ENCODE assay signal across 18 cellular contexts in genomic region chr20:49399329-49399728, GRCh38.
A peak's percentile ranks its signal among the peaks of the same experiment; 100 is the strongest.
DNase-seq lines count a peak whose midpoint lies in the region; ATAC-seq, FAIRE-seq and TF ChIP-seq lines count a peak whose summit lies in the region.
"Had no signal": no experiment of that assay in that cellular context is flagged by ENCODE, and none has a peak within 500 bp of the region (broad histone marks: within the 10 kb centered on the region; RNA-seq: fewer than 3 reads in every experiment).

No MANE protein-coding gene starts in this region.

- H3K4me3 ChIP-seq in RWPE2 (ENCODE audit: severe bottlenecking) = no peak overlapping the region
- H3K4me3 ChIP-seq in fibroblast of the aortic adventitia (ENCODE audit: low read depth, low read length) = no peak overlapping the region
- H3K4me3 ChIP-seq in gastrocnemius medialis = no peak overlapping the region
- no peak overlapping the region for H3K4me3 ChIP-seq in Caco-2 (ENCODE audit: low read depth, low read length)
- H3K4me3 ChIP-seq: breast epithelium, Peyer's patch had no signal

- peaks cover 25% of the 10 kb centered on the region for H3K9me3 Mint-ChIP-seq in Caco-2 (ENCODE audit: unreplicated experiment)
- H3K9me3 Mint-ChIP-seq: activated naive CD8-positive, alpha-beta T cell treated with anti-CD3 and anti-CD28 coated beads, Interleukin-2, amount 50 U/mL, for 24 hours; HFFc6; nephron; stimulated activated effector memory CD8-positive, alpha-beta T cell treated with anti-CD3 and anti-CD28 coated beads, Interleukin-12 subunit alpha, Interleukin-12 subunit beta, amount 100 ng/mL, for 72 hours had no signal

- no peak overlapping the region for H3K27ac Mint-ChIP-seq in Caco-2 (ENCODE audit: unreplicated experiment)
- H3K27ac Mint-ChIP-seq: activated naive CD8-positive, alpha-beta T cell treated with anti-CD3 and anti-CD28 coated beads, Interleukin-2, amount 50 U/mL, for 24 hours; HFFc6; stimulated activated effector memory CD8-positive, alpha-beta T cell treated with anti-CD3 and anti-CD28 coated beads, Interleukin-12 subunit alpha, Interleukin-12 subunit beta, amount 100 ng/mL, for 72 hours had no signal

- peaks cover 2% of the 10 kb centered on the region for H3K27me3 Mint-ChIP-seq in Caco-2 (ENCODE audit: insufficient read depth, unreplicated experiment)

- POLR2A ChIA-PET in Caco-2 (lab: Charles Lee) = no interaction called here

- H3K9me3 ChIP-seq in RWPE2 (ENCODE audit: severe bottlenecking) (peaks cover 8% of the 10 kb centered on the region), gastrocnemius medialis (no peaks in the 10 kb centered on the region), Caco-2 (peaks cover 12% of the 10 kb centered on the region; the same call in 1 of the 2 replicates)
- H3K9me3 ChIP-seq: breast epithelium, Peyer's patch had no signal

- intact Hi-C loops in gastrocnemius medialis (cut with DNase I; ENCODE audit: low total_unique reads) (no loop called here), Caco-2 (cut with micrococcal nuclease; ENCODE audit: unreplicated experiment) (no loop called here)

- TF ChIP-seq CTCF in RWPE2 (IDR thresholded peaks at IDR 0.05; ENCODE audit: poor library complexity, severe bottlenecking) (no peak), fibroblast of the aortic adventitia (IDR thresholded peaks at IDR 0.05; ENCODE audit: insufficient read depth, low read length) (no peak), gastrocnemius medialis (IDR thresholded peaks at IDR 0.05 in 4 of 5, conservative IDR thresholded peaks at IDR 0.05 in 1 of 5) (no peak), Caco-2 (IDR thresholded peaks at IDR 0.05; ENCODE audit: insufficient read depth in 1 of 2, low read depth in 1 of 2, low read length in 1 of 2, severe bottlenecking in 1 of 2, unreplicated experiment in 1 of 2) (no peak)

- H3K27ac ChIP-seq in RWPE2 (ENCODE audit: poor library complexity, severe bottlenecking) = no peak overlapping the region
- H3K27ac ChIP-seq in gastrocnemius medialis = peak overlapping the region; percentile 79 to 84 (median 82)

- CTCF ChIA-PET in Caco-2 (lab: Charles Lee) = interaction anchor here (0.6 kb wide), 1 partner anchor 18 kb away, joined by 4 read pairs; no protein-coding TSS in a partner anchor

- no peak overlapping the region for H3K4me3 Mint-ChIP-seq in Caco-2 (ENCODE audit: unreplicated experiment)
- H3K4me3 Mint-ChIP-seq: activated naive CD8-positive, alpha-beta T cell treated with anti-CD3 and anti-CD28 coated beads, Interleukin-2, amount 50 U/mL, for 24 hours; HFFc6; nephron; stimulated activated effector memory CD8-positive, alpha-beta T cell treated with anti-CD3 and anti-CD28 coated beads, Interleukin-12 subunit alpha, Interleukin-12 subunit beta, amount 100 ng/mL, for 72 hours had no signal

- FAIRE-seq in GM12892 (lab: Jason Lieb, UNC) = no peak

- peaks cover 6% of the 10 kb centered on the region for H3K4me1 Mint-ChIP-seq in Caco-2 (ENCODE audit: low read depth, unreplicated experiment)
- H3K4me1 Mint-ChIP-seq: activated naive CD8-positive, alpha-beta T cell treated with anti-CD3 and anti-CD28 coated beads, Interleukin-2, amount 50 U/mL, for 24 hours; stimulated activated effector memory CD8-positive, alpha-beta T cell treated with anti-CD3 and anti-CD28 coated beads, Interleukin-12 subunit alpha, Interleukin-12 subunit beta, amount 100 ng/mL, for 72 hours had no signal

- TF ChIP-seq POLR2A in gastrocnemius medialis (IDR thresholded peaks at IDR 0.05) (no peak), GM12892 (IDR thresholded peaks at IDR 0.05; ENCODE audit: low read depth, low read length) (no peak)

- BruUV-seq in Caco-2 (replicated peaks; lab: Mats Ljungman, UMichigan) = no TSS peak

- ATAC-seq in RWPE2 (ENCODE audit: low read depth) (no peak), gastrocnemius medialis (peak; percentile 7 to 38), GM21723 (IDR thresholded peaks at IDR 0.05; ENCODE audit: unreplicated experiment) (no peak)
- ATAC-seq: activated naive CD8-positive, alpha-beta T cell treated with anti-CD3 and anti-CD28 coated beads, Interleukin-2, amount 50 U/mL, for 24 hours; stimulated activated effector memory CD8-positive, alpha-beta T cell treated with anti-CD3 and anti-CD28 coated beads, Interleukin-12 subunit alpha, Interleukin-12 subunit beta, amount 100 ng/mL, for 72 hours had no signal

- H3K36me3 Mint-ChIP-seq in Caco-2 (ENCODE audit: insufficient read depth, unreplicated experiment) = no peaks in the 10 kb centered on the region
- H3K36me3 Mint-ChIP-seq: stimulated activated effector memory CD8-positive, alpha-beta T cell treated with anti-CD3 and anti-CD28 coated beads, Interleukin-12 subunit alpha, Interleukin-12 subunit beta, amount 100 ng/mL, for 72 hours had no signal

- H3K36me3 ChIP-seq in RWPE2 (ENCODE audit: low read depth) = no peaks in the 10 kb centered on the region
- no peaks in the 10 kb centered on the region for H3K36me3 ChIP-seq in gastrocnemius medialis
- no peaks in the 10 kb centered on the region for H3K36me3 ChIP-seq in Caco-2 (ENCODE audit: control insufficient read depth, insufficient read depth, low read length)
- H3K36me3 ChIP-seq: breast epithelium, Peyer's patch had no signal

- no peaks in the 10 kb centered on the region for H3K27me3 ChIP-seq in RWPE2 (ENCODE audit: insufficient read depth, poor library complexity, severe bottlenecking)
- H3K27me3 ChIP-seq in gastrocnemius medialis = no peaks in the 10 kb centered on the region
- H3K27me3 ChIP-seq in Caco-2 (replicated peaks; ENCODE audit: control insufficient read depth, insufficient read depth, low read length) = no peaks in the 10 kb centered on the region
- H3K27me3 ChIP-seq: breast epithelium, Peyer's patch had no signal

- in situ Hi-C loops in gastrocnemius medialis (cut with MboI; ENCODE audit: low sequenced_read_pairs in 4 of 4) = no loop called here

- H3K4me1 ChIP-seq in RWPE2 (ENCODE audit: insufficient read depth, poor library complexity, severe bottlenecking) (peaks cover 6% of the 10 kb centered on the region), gastrocnemius medialis (peaks cover 21 to 44% of the 10 kb centered on the region in 2 donors), Caco-2 (0 out of 2 replicates have a peak, but pooled peaks cover 2% of the 10 kb centered on the region)
- H3K4me1 ChIP-seq: breast epithelium, Peyer's patch had no signal

- peak; percentile 64 for DNase-seq in AG20443 (ENCODE audit: low spot score)
- peak; percentile 60 for DNase-seq in RWPE2 (ENCODE audit: low spot score)
- peak; percentile 82 for DNase-seq in fibroblast of the aortic adventitia (ENCODE audit: low read depth)
- DNase-seq in gastrocnemius medialis = peak in 1 of 2 donors; percentile 61
- DNase-seq in GM12892 (ENCODE audit: insufficient read length) = no peak
- DNase-seq in activated CD8-positive, alpha-beta memory T cell treated with anti-CD3 and anti-CD28 coated beads for 24 hours = no peak
- no peak for DNase-seq in Caco-2
- DNase-seq: activated naive CD8-positive, alpha-beta T cell treated with anti-CD3 and anti-CD28 coated beads, Interleukin-2, amount 50 U/mL, for 24 hours; HFFc6; KG1; kidney glomerular epithelial cell; NCI-H1092; NCI-H2171 treated with DMSO at 0.1 percent for 48 hours had no signal

Comparison
In these comparisons a context has a peak if more than half of its experiments do, and no peak if none do; other contexts are left out.
1. DNase-seq: peak in AG20443 (single experiment), RWPE2 (single experiment) and fibroblast of the aortic adventitia (single experiment); none in GM12892 (single experiment), activated CD8-positive, alpha-beta memory T cell treated with anti-CD3 and anti-CD28 coated beads for 24 hours (single experiment) and Caco-2 (0 of 2).
2. ATAC-seq: peak in gastrocnemius medialis (2 of 2); none in RWPE2 (single experiment) and GM21723 (single experiment).